Comparison of ENCODE assay signal across 8 cellular contexts in the genomic region with DNA sequence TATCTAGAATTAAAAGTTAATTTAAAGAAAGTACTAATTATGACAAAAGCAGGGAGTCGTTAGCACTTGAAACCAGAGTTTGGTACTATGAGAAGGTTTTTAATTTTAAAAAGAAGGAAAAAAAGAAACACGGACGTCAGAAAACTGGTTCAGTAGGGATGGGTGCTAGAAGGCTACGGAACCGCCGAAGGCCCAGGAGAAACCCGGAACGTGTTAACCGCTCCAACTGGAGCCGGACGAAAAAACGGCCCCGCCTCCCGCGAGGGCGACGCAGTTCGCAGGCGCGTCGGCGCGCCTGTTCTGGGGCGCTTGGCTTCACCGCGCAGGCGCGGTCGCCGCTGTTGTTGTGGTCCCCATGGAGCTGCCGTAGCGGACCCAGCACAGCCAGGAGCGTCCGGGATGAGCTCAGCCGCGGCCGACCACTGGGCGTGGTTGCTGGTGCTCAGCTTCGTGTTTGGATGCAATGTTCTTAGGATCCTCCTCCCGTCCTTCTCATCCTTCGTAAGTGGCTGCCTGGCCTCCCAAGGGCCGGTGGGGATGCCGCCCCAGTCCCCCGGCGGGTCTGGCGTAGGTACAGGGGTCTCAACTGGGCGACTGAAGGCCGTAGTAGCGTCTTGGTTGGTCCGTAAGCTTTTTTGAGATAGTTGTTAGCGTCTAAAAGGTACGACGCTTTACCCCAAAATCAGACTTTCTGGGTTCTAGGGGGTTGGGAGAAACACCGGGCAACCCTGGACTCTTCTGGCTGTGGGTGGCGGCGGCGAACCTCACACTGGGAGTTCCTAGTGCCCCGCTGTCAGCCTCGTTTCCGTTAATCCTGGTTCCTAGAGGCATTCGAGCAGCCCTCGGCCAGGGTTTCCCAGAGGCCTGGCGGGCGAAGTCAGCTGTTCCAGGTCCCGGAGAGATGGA. TPM values are rescaled to one million over a fixed set of nuclear protein-coding genes. Genes with fewer than 3 reads are reported as not detected.
DNase-seq lines count a peak whose midpoint lies in the region; ATAC-seq and TF ChIP-seq lines count a peak whose summit lies in the region.

No MANE protein-coding gene starts in this region.

- peak; percentile 90 for ATAC-seq in GM21619 (IDR thresholded peaks at IDR 0.05; ENCODE audit: unreplicated experiment)

- peaks cover 4% of the 10 kb centered on the region for H3K36me3 Mint-ChIP-seq in activated T-cell treated with anti-CD3 and anti-CD28 coated beads, Interleukin-2, amount 50 U/mL, for 24 hours (ENCODE audit: low read depth)

- H3K9me3 ChIP-seq in esophagus (ENCODE audit: control insufficient read depth in 2 of 2, insufficient read depth in 1 of 2, low read depth in 1 of 2, low read length in 1 of 2) (no peaks in the 10 kb centered on the region), mucosa of stomach (ENCODE audit: control insufficient read depth, low read length) (no peaks in the 10 kb centered on the region)

- no peaks in the 10 kb centered on the region for H3K9me3 Mint-ChIP-seq in activated T-cell treated with anti-CD3 and anti-CD28 coated beads, Interleukin-2, amount 50 U/mL, for 24 hours

- no peak for TF ChIP-seq EP300 in Ishikawa (IDR thresholded peaks at IDR 0.05; ENCODE audit: borderline replicate concordance)

- WGBS in esophagus, 2 donors, result 1% methylated on average over 65 of the region's 65 CpGs

- H3K27ac ChIP-seq in esophagus (ENCODE audit: low read depth in 2 of 2, low read length in 1 of 2), result peak overlapping the region; percentile 86 to 94

- no peak for TF ChIP-seq RAD21 in Ishikawa (IDR thresholded peaks at IDR 0.05; ENCODE audit: low read depth)

- H3K4me1 ChIP-seq in esophagus (ENCODE audit: control insufficient read depth in 2 of 2, insufficient read depth in 2 of 2, low read length in 1 of 2), result peaks cover 0 to 3% of the 10 kb centered on the region in 2 donors
- H3K4me1 ChIP-seq in mucosa of stomach (ENCODE audit: control insufficient read depth, insufficient read depth, low read length), result peaks cover 12% of the 10 kb centered on the region

- no peaks in the 10 kb centered on the region for H3K27me3 Mint-ChIP-seq in activated T-cell treated with anti-CD3 and anti-CD28 coated beads, Interleukin-2, amount 50 U/mL, for 24 hours

- H3K9ac ChIP-seq in mucosa of stomach (ENCODE audit: low read length), result peak overlapping the region; percentile 83

- peak; percentile 74 for DNase-seq in DMS153 (lab: John Stamatoyannopoulos, UW)
- peak; percentile 98 for DNase-seq in OCI-M2 (lab: John Stamatoyannopoulos, UW; ENCODE audit: unreplicated experiment)
- peak; percentile 91 for DNase-seq in activated T-cell treated with anti-CD3 and anti-CD28 coated beads, Interleukin-2, amount 50 U/mL, for 24 hours
- peak; percentile 94 for DNase-seq in stimulated activated CD8-positive, alpha-beta memory T cell treated with anti-CD3 and anti-CD28 coated beads, Interleukin-4, amount 100 ng/mL, for 48 hours

- H3K4me3 ChIP-seq in esophagus (ENCODE audit: low read depth in 1 of 2, low read length in 2 of 2), result peak overlapping the region; percentile 69 to 75
- H3K4me3 ChIP-seq in mucosa of stomach (ENCODE audit: low read length), result peak overlapping the region; percentile 72

- H3K27me3 ChIP-seq in esophagus (ENCODE audit: control insufficient read depth in 1 of 2, insufficient read depth in 2 of 2, low read length in 2 of 2) (no peaks in the 10 kb centered on the region), mucosa of stomach (ENCODE audit: control insufficient read depth, insufficient read depth, low read length) (no peaks in the 10 kb centered on the region)

- peaks cover 24% of the 10 kb centered on the region for H3K4me1 Mint-ChIP-seq in activated T-cell treated with anti-CD3 and anti-CD28 coated beads, Interleukin-2, amount 50 U/mL, for 24 hours (ENCODE audit: low read depth)

- H3K36me3 ChIP-seq in esophagus (ENCODE audit: control insufficient read depth in 2 of 2, insufficient read depth in 2 of 2, low read length in 1 of 2), result no peaks in the 10 kb centered on the region
- H3K36me3 ChIP-seq in mucosa of stomach (ENCODE audit: control insufficient read depth, insufficient read depth, low read length), result no peaks in the 10 kb centered on the region

- peak overlapping the region; percentile 92 for H3K27ac Mint-ChIP-seq in activated T-cell treated with anti-CD3 and anti-CD28 coated beads, Interleukin-2, amount 50 U/mL, for 24 hours

- peak overlapping the region; percentile 93 for H3K4me3 Mint-ChIP-seq in activated T-cell treated with anti-CD3 and anti-CD28 coated beads, Interleukin-2, amount 50 U/mL, for 24 hours

TF ChIP-seq in Ishikawa, 13 proteins besides CTCF, POLR2A, EP300 and RAD21:
- TF ChIP-seq, protein P1, sequence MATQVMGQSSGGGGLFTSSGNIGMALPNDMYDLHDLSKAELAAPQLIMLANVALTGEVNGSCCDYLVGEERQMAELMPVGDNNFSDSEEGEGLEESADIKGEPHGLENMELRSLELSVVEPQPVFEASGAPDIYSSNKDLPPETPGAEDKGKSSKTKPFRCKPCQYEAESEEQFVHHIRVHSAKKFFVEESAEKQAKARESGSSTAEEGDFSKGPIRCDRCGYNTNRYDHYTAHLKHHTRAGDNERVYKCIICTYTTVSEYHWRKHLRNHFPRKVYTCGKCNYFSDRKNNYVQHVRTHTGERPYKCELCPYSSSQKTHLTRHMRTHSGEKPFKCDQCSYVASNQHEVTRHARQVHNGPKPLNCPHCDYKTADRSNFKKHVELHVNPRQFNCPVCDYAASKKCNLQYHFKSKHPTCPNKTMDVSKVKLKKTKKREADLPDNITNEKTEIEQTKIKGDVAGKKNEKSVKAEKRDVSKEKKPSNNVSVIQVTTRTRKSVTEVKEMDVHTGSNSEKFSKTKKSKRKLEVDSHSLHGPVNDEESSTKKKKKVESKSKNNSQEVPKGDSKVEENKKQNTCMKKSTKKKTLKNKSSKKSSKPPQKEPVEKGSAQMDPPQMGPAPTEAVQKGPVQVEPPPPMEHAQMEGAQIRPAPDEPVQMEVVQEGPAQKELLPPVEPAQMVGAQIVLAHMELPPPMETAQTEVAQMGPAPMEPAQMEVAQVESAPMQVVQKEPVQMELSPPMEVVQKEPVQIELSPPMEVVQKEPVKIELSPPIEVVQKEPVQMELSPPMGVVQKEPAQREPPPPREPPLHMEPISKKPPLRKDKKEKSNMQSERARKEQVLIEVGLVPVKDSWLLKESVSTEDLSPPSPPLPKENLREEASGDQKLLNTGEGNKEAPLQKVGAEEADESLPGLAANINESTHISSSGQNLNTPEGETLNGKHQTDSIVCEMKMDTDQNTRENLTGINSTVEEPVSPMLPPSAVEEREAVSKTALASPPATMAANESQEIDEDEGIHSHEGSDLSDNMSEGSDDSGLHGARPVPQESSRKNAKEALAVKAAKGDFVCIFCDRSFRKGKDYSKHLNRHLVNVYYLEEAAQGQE (IDR thresholded peaks at IDR 0.05; ENCODE audit: low read depth), result no peak
- TF ChIP-seq ZBTB7A (IDR thresholded peaks at IDR 0.05; ENCODE audit: low read depth) (no peak), CREB1 (IDR thresholded peaks at IDR 0.05; ENCODE audit: low read depth) (no peak), TAF1 (IDR thresholded peaks at IDR 0.05; ENCODE audit: low read depth) (peak; percentile 69; the same call in 1 of the 2 replicates), CEBPB (IDR thresholded peaks at IDR 0.05) (no peak), EGR1 (IDR thresholded peaks at IDR 0.05) (no peak), TCF12 (IDR thresholded peaks at IDR 0.05; ENCODE audit: low read depth) (no peak), FOXM1 (IDR thresholded peaks at IDR 0.05; ENCODE audit: borderline replicate concordance, low read depth) (no peak), YY1 (IDR thresholded peaks at IDR 0.05; ENCODE audit: low read depth) (0 out of 2 replicates have a peak, but pooled peaks have one; percentile 19), NFIC (IDR thresholded peaks at IDR 0.05) (no peak), TEAD4 (IDR thresholded peaks at IDR 0.05) (no peak)
- TF ChIP-seq, protein P2, sequence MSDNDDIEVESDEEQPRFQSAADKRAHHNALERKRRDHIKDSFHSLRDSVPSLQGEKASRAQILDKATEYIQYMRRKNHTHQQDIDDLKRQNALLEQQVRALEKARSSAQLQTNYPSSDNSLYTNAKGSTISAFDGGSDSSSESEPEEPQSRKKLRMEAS (IDR thresholded peaks at IDR 0.05), result peak; percentile 24
- TF ChIP-seq, protein P3, sequence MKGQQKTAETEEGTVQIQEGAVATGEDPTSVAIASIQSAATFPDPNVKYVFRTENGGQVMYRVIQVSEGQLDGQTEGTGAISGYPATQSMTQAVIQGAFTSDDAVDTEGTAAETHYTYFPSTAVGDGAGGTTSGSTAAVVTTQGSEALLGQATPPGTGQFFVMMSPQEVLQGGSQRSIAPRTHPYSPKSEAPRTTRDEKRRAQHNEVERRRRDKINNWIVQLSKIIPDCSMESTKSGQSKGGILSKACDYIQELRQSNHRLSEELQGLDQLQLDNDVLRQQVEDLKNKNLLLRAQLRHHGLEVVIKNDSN (IDR thresholded peaks at IDR 0.05), result no peak

RNA-seq across cellular contexts. Expression of a gene that starts 31.4 kb away (rescaled TPM):
- 100 to 1,000 TPM; 148 to 171 TPM for polyA plus RNA-seq in esophagus

Comparison
In these comparisons a context has a peak if more than half of its experiments do, and no peak if none do; other contexts are left out.
1. Peak in every context shown above with its lines: DNase-seq, ATAC-seq, H3K4me3 ChIP-seq and H3K27ac ChIP-seq.